ENCODE assay signal across 22 cellular contexts in genomic region chr17:7175363-7175733, GRCh38. TPM values are rescaled to one million over a fixed set of nuclear protein-coding genes. Genes with fewer than 3 reads are reported as not detected.
"Had no signal": no experiment of that assay in that cellular context is flagged by ENCODE, and none has a peak within 500 bp of the region (broad histone marks: within the 10 kb centered on the region; RNA-seq: fewer than 3 reads in every experiment).

No MANE protein-coding gene starts in this region.

- H3K4me3 ChIP-seq: esophagus squamous epithelium, gastrocnemius medialis, left ventricle myocardium inferior, prostate gland, thoracic aorta, upper lobe of left lung had no signal

- H3K4me2 ChIP-seq: neural progenitor cell had no signal

- ATAC-seq: activated naive CD4-positive, alpha-beta T cell treated with anti-CD3 and anti-CD28 coated beads, Interleukin-2, amount 50 U/mL, for 72 hours; activated T-helper 17 cell treated with anti-CD3 and anti-CD28 coated beads, Interleukin-2, amount 50 U/mL, for 72 hours; gastrocnemius medialis; naive thymus-derived CD4-positive, alpha-beta T cell; WTC11 had no signal

- H2AFZ ChIP-seq: neural progenitor cell had no signal

- H3K27ac ChIP-seq: esophagus squamous epithelium, gastrocnemius medialis, left ventricle myocardium inferior, neural progenitor cell, prostate gland, thoracic aorta, upper lobe of left lung had no signal

- H3K36me3 ChIP-seq: esophagus squamous epithelium, gastrocnemius medialis, left ventricle myocardium inferior, neural progenitor cell, prostate gland, thoracic aorta, upper lobe of left lung had no signal

- DNase-seq: activated CD4-positive, alpha-beta T cell treated with anti-CD3 and anti-CD28 coated beads, Interleukin-2, amount 50 U/mL, for 4 hours; activated CD8-positive, alpha-beta memory T cell treated with anti-CD3 and anti-CD28 coated beads for 24 hours; activated CD8-positive, alpha-beta memory T cell treated with anti-CD3 and anti-CD28 coated beads, Interleukin-2, amount 50 U/mL, for 4 hours; activated T-cell treated with anti-CD3 and anti-CD28 coated beads, Interleukin-2, amount 50 U/mL, for 24 hours; caudate nucleus; dermis blood vessel endothelial cell; effector CD8-positive, alpha-beta T cell; esophagus squamous epithelium; gastrocnemius medialis; hypothalamus; left ventricle myocardium inferior; naive thymus-derived CD4-positive, alpha-beta T cell; stimulated activated CD4-positive, alpha-beta T cell treated with anti-CD3 and anti-CD28 coated beads, Interleukin-4, amount 100 ng/mL, for 24 hours; stimulated activated naive CD4-positive, alpha-beta T cell treated with Interleukin-2 at 50 U/mL for 16 hours; T1000; upper lobe of left lung had no signal

- H3K9me3 ChIP-seq: gastrocnemius medialis, prostate gland, thoracic aorta, upper lobe of left lung had no signal

- H3K9ac ChIP-seq: neural progenitor cell had no signal

RNA-seq across cellular contexts. Expression of gene ASGR1, which starts 3.8 kb away (rescaled TPM):
- polyA plus RNA-seq: naive thymus-derived CD4-positive, alpha-beta T cell had no signal
